In the genomic region with DNA sequence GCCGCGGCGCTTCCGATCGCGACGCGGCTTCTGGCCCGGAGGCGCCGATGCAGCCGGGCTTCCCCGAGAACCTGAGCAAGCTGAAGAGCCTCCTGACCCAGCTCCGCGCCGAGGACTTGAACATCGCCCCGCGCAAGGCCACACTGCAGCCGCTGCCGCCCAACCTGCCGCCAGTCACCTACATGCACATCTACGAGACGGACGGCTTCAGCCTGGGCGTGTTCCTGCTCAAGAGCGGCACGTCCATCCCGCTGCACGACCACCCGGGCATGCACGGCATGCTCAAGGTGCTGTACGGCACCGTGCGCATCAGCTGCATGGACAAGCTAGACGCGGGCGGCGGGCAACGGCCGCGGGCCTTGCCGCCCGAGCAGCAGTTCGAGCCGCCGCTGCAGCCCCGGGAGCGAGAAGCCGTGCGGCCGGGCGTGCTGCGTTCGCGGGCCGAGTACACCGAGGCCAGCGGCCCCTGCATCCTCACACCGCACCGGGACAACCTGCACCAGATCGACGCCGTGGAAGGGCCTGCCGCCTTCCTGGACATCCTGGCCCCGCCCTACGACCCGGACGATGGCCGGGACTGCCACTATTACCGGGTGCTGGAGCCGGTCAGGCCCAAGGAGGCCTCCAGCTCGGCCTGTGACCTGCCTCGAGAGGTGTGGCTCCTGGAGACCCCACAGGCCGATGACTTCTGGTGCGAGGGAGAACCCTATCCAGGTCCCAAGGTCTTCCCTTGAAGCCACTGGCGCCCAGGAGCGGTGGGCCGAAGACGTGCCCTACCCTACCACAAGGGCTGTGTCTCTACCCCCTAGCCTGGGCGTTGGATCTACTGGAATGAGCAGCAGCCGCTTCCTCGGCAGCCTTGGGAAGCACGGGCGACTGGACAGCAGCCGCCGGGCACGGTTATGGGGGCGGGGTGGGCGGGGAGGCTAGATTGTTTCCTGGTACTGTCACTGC, we compare ENCODE assay signal across 8 cellular contexts. TPM values are rescaled to one million over a fixed set of nuclear protein-coding genes. Genes with fewer than 3 reads are reported as not detected.
A peak's percentile ranks its signal among the peaks of the same experiment; 100 is the strongest.
DNase-seq lines count a peak whose midpoint lies in the region; ATAC-seq and TF ChIP-seq lines count a peak whose summit lies in the region.

No MANE protein-coding gene starts in this region.

- H3K27me3 ChIP-seq in BJ (ENCODE audit: control insufficient read depth, insufficient read depth, low read length) (no peaks in the 10 kb centered on the region), lower lobe of right lung (ENCODE audit: low read depth) (no peaks in the 10 kb centered on the region)

- TF ChIP-seq CTCF in BJ (IDR thresholded peaks at IDR 0.05; ENCODE audit: insufficient read depth, low read depth, low read length) (no peak), lower lobe of right lung (IDR thresholded peaks at IDR 0.05) (no peak)

- no peaks in the 10 kb centered on the region for H3K9me3 Mint-ChIP-seq in T-helper 2 cell treated with Interferon-gamma antibody and Interleukin-4, amounts not matched to agents 5 μg/mL and 100 μg/mL, for 36 hours
- H3K9me3 Mint-ChIP-seq in dendritic cell treated with granulocyte-macrophage colony-stimulating factor and Interleukin-4, amounts not matched to agents 40 ng/mL and 50 ng/mL, for 4 days = no peaks in the 10 kb centered on the region

- peaks cover 43% of the 10 kb centered on the region for H3K4me1 ChIP-seq in lower lobe of right lung

- peaks cover 39% of the 10 kb centered on the region for H3K36me3 Mint-ChIP-seq in T-helper 2 cell treated with Interferon-gamma antibody and Interleukin-4, amounts not matched to agents 5 μg/mL and 100 μg/mL, for 36 hours (ENCODE audit: low read depth)
- peaks cover 45% of the 10 kb centered on the region for H3K36me3 Mint-ChIP-seq in dendritic cell treated with granulocyte-macrophage colony-stimulating factor and Interleukin-4, amounts not matched to agents 40 ng/mL and 50 ng/mL, for 4 days (ENCODE audit: low read depth)

- intact Hi-C loops in dendritic cell treated with granulocyte-macrophage colony-stimulating factor and Interleukin-4, amounts not matched to agents 40 ng/mL and 50 ng/mL, for 4 days (cut with micrococcal nuclease) = loop anchor here (1.0 to 5.0 kb wide), 2 partner anchors 10 to 58 kb away; no protein-coding TSS in a partner anchor
- intact Hi-C loops in lower lobe of right lung (cut with DNase I) = no loop called here

- DNase-seq in BJ (ENCODE audit: low read depth) (no peak), lower lobe of right lung (peak; percentile 71), substantia nigra (lab: John Stamatoyannopoulos, UW) (peak in 23 of 49 donors; percentile 11 to 70 (median 53)), SHP77 treated with DMSO at 0.1 percent for 48 hours (lab: John Stamatoyannopoulos, UW) (no peak)
- DNase-seq in T-helper 2 cell treated with Interferon-gamma antibody and Interleukin-4, amounts not matched to agents 5 μg/mL and 100 μg/mL, for 36 hours (ENCODE audit: low spot score) = peak; percentile 65

- H3K4me3 ChIP-seq in BJ (ENCODE audit: low read depth, low read length) (peak overlapping the region; percentile 91), lower lobe of right lung (peak overlapping the region; percentile 74)

- H3K4me3 Mint-ChIP-seq in T-helper 2 cell treated with Interferon-gamma antibody and Interleukin-4, amounts not matched to agents 5 μg/mL and 100 μg/mL, for 36 hours = peak overlapping the region; percentile 86
- peak overlapping the region; percentile 93 for H3K4me3 Mint-ChIP-seq in dendritic cell treated with granulocyte-macrophage colony-stimulating factor and Interleukin-4, amounts not matched to agents 40 ng/mL and 50 ng/mL, for 4 days

- H3K27ac Mint-ChIP-seq in T-helper 2 cell treated with Interferon-gamma antibody and Interleukin-4, amounts not matched to agents 5 μg/mL and 100 μg/mL, for 36 hours = peak overlapping the region; percentile 84
- peak overlapping the region; percentile 100 for H3K27ac Mint-ChIP-seq in dendritic cell treated with granulocyte-macrophage colony-stimulating factor and Interleukin-4, amounts not matched to agents 40 ng/mL and 50 ng/mL, for 4 days

- CTCF ChIA-PET in BJ (lab: Yijun Ruan, JAX) = interaction anchor here (1.0 to 3.9 kb wide), 6 partner anchors 9 to 212 kb away, joined by 3 to 17 read pairs (median 3); a partner anchor contains a TSS

- H3K36me3 ChIP-seq in BJ (ENCODE audit: control insufficient read depth, insufficient read depth, low read length) (no peaks in the 10 kb centered on the region), lower lobe of right lung (peaks cover 12% of the 10 kb centered on the region)

- H3K9me3 ChIP-seq in lower lobe of right lung = no peaks in the 10 kb centered on the region

- POLR2A ChIA-PET in BJ (lab: Charles Lee) = no interaction called here

- H3K4me1 Mint-ChIP-seq in T-helper 2 cell treated with Interferon-gamma antibody and Interleukin-4, amounts not matched to agents 5 μg/mL and 100 μg/mL, for 36 hours (ENCODE audit: low read depth) = peaks cover 26% of the 10 kb centered on the region
- H3K4me1 Mint-ChIP-seq in dendritic cell treated with granulocyte-macrophage colony-stimulating factor and Interleukin-4, amounts not matched to agents 40 ng/mL and 50 ng/mL, for 4 days (ENCODE audit: low read depth) = peaks cover 48% of the 10 kb centered on the region

- H3K27ac ChIP-seq in lower lobe of right lung = peak overlapping the region; percentile 93
- peak overlapping the region; percentile 99 for H3K27ac ChIP-seq in substantia nigra (ENCODE audit: low read depth, low read length, poor library complexity, severe bottlenecking)

- peak; percentile 2 for ATAC-seq in GM19025 (IDR thresholded peaks at IDR 0.05; ENCODE audit: low read depth, unreplicated experiment)
- ATAC-seq in HG03342 (IDR thresholded peaks at IDR 0.05; ENCODE audit: unreplicated experiment) = peak; percentile 27
- peak; percentile 34 to 36 for ATAC-seq in lower lobe of right lung

- H3K27me3 Mint-ChIP-seq in T-helper 2 cell treated with Interferon-gamma antibody and Interleukin-4, amounts not matched to agents 5 μg/mL and 100 μg/mL, for 36 hours (ENCODE audit: low read depth) = peaks cover 9% of the 10 kb centered on the region
- peaks cover 4% of the 10 kb centered on the region for H3K27me3 Mint-ChIP-seq in dendritic cell treated with granulocyte-macrophage colony-stimulating factor and Interleukin-4, amounts not matched to agents 40 ng/mL and 50 ng/mL, for 4 days

RNA-seq across cellular contexts. Expression of a gene that starts 0.9 kb away (rescaled TPM):
- 7.8 and 15.3 TPM in 2 replicates for polyA plus RNA-seq in BJ (2011; rRNA removed)
- 7.1 and 8.6 TPM in 2 replicates for polyA minus RNA-seq in BJ (2011; rRNA and poly(A)+ RNA removed)
- 16.3 TPM for total RNA-seq in lower lobe of right lung

RNA-seq across cellular contexts. Expression of a gene that starts 10.8 kb away (rescaled TPM):
- 1.1 and 1.9 TPM in 2 replicates for polyA plus RNA-seq in BJ (2011; rRNA removed)
- polyA minus RNA-seq in BJ (2011; rRNA and poly(A)+ RNA removed) = 1.1 and 1.2 TPM in 2 replicates
- 45.6 TPM for total RNA-seq in lower lobe of right lung

Comparison
In these comparisons a context has a peak if more than half of its experiments do, and no peak if none do; other contexts are left out.
1. DNase-seq: peak in T-helper 2 cell treated with Interferon-gamma antibody and Interleukin-4, amounts not matched to agents 5 μg/mL and 100 μg/mL, for 36 hours (single experiment) and lower lobe of right lung (single experiment); none in BJ (single experiment) and SHP77 treated with DMSO at 0.1 percent for 48 hours (single experiment).
2. Peak in every context shown above with its lines, with median percentiles within 50 percentile points of each other: ATAC-seq.